Comparison of ENCODE assay signal across 1 cellular context in genomic region chr3:123201557-123202427, GRCh38.
A peak's percentile ranks its signal among the peaks of the same experiment; 100 is the strongest.
TF ChIP-seq lines count a peak whose summit lies in the region.

SEC22A (plus strand) TSS chr3:123201943; CDS start chr3:123209218, 7,275 bp downstream.

TF ChIP-seq in HepG2, 621 proteins besides CTCF, POLR2A, EP300 and RAD21 (continued from another document and continues in another):
- TF ChIP-seq ZFP41 (CRISPR knock-in tag; IDR thresholded peaks at IDR 0.05; ENCODE audit: borderline replicate concordance) (0 out of 2 replicates have a peak, but pooled peaks have one; percentile 77), PBX2 (CRISPR knock-in tag; IDR thresholded peaks at IDR 0.05) (peak; percentile 75), STAG1 (CRISPR knock-in tag; IDR thresholded peaks at IDR 0.05) (no peak), RCOR2 (CRISPR knock-in tag; IDR thresholded peaks at IDR 0.05) (no peak), NFKBIZ (CRISPR knock-in tag; IDR thresholded peaks at IDR 0.05) (no peak), TCF7 (IDR thresholded peaks at IDR 0.05; ENCODE audit: low read depth) (no peak), RARA (CRISPR knock-in tag; IDR thresholded peaks at IDR 0.05) (no peak), ZBTB3 (CRISPR knock-in tag; IDR thresholded peaks at IDR 0.05; ENCODE audit: borderline replicate concordance, low read depth) (no peak), KDM3A (CRISPR knock-in tag; IDR thresholded peaks at IDR 0.05; ENCODE audit: low read depth) (no peak), ZBTB33 (CRISPR knock-in tag; IDR thresholded peaks at IDR 0.05) (no peak), WIZ (CRISPR knock-in tag; IDR thresholded peaks at IDR 0.05) (no peak), FOXO4 (CRISPR knock-in tag; conservative IDR thresholded peaks at IDR 0.05) (no peak), ARID2 (CRISPR knock-in tag; IDR thresholded peaks at IDR 0.05; ENCODE audit: borderline replicate concordance) (no peak), CBX1 (IDR thresholded peaks at IDR 0.05; ENCODE audit: low read depth) (no peak), IRF2 (CRISPR knock-in tag; IDR thresholded peaks at IDR 0.05) (no peak; the same call in 1 of the 2 replicates), SIX1 (CRISPR knock-in tag; IDR thresholded peaks at IDR 0.05; ENCODE audit: borderline replicate concordance) (no peak), MIER2 (CRISPR knock-in tag; IDR thresholded peaks at IDR 0.05) (no peak), ATF2 (CRISPR knock-in tag; IDR thresholded peaks at IDR 0.05) (no peak), IRF1 (CRISPR knock-in tag; IDR thresholded peaks at IDR 0.05; ENCODE audit: low read depth) (no peak), FOSL1 (CRISPR knock-in tag; IDR thresholded peaks at IDR 0.05; ENCODE audit: borderline replicate concordance) (no peak), ZNF672 (CRISPR knock-in tag; IDR thresholded peaks at IDR 0.05) (no peak), ZNF44 (CRISPR knock-in tag; IDR thresholded peaks at IDR 0.05) (no peak), SMAD9 (CRISPR knock-in tag; IDR thresholded peaks at IDR 0.05) (no peak), DZIP1 (CRISPR knock-in tag; IDR thresholded peaks at IDR 0.05) (no peak), STAT6 (CRISPR knock-in tag; IDR thresholded peaks at IDR 0.05; ENCODE audit: borderline replicate concordance) (no peak; the same call in 1 of the 2 replicates), HNRNPK (IDR thresholded peaks at IDR 0.05; ENCODE audit: low read depth, low read length, poor library complexity, severe bottlenecking) (peak; percentile 29), NONO (IDR thresholded peaks at IDR 0.05) (no peak), NONO (CRISPR knock-in tag; conservative IDR thresholded peaks at IDR 0.05) (peak; percentile 69; the same call in 1 of the 2 replicates), ZNF451 (CRISPR knock-in tag; IDR thresholded peaks at IDR 0.05) (no peak), MEIS1 (CRISPR knock-in tag; IDR thresholded peaks at IDR 0.05; ENCODE audit: borderline replicate concordance) (0 out of 2 replicates have a peak, but pooled peaks have one; percentile 51), ZNF362 (CRISPR knock-in tag; IDR thresholded peaks at IDR 0.05; ENCODE audit: borderline replicate concordance) (no peak), ZNF607 (CRISPR knock-in tag; IDR thresholded peaks at IDR 0.05; ENCODE audit: borderline replicate concordance) (no peak; the same call in 1 of the 2 replicates), RBAK (CRISPR knock-in tag; IDR thresholded peaks at IDR 0.05) (no peak), ZNF234 (CRISPR knock-in tag; conservative IDR thresholded peaks at IDR 0.05) (no peak), SUZ12 (IDR thresholded peaks at IDR 0.05; ENCODE audit: low read depth, low read length) (peak; percentile 31; the same call in 1 of the 2 replicates), RFX3 (CRISPR knock-in tag; IDR thresholded peaks at IDR 0.05) (no peak), ZBTB21 (CRISPR knock-in tag; IDR thresholded peaks at IDR 0.05) (no peak), ZNF646 (CRISPR knock-in tag; IDR thresholded peaks at IDR 0.05) (no peak), ZBTB25 (CRISPR knock-in tag; IDR thresholded peaks at IDR 0.05) (no peak)
